In the genomic region with DNA sequence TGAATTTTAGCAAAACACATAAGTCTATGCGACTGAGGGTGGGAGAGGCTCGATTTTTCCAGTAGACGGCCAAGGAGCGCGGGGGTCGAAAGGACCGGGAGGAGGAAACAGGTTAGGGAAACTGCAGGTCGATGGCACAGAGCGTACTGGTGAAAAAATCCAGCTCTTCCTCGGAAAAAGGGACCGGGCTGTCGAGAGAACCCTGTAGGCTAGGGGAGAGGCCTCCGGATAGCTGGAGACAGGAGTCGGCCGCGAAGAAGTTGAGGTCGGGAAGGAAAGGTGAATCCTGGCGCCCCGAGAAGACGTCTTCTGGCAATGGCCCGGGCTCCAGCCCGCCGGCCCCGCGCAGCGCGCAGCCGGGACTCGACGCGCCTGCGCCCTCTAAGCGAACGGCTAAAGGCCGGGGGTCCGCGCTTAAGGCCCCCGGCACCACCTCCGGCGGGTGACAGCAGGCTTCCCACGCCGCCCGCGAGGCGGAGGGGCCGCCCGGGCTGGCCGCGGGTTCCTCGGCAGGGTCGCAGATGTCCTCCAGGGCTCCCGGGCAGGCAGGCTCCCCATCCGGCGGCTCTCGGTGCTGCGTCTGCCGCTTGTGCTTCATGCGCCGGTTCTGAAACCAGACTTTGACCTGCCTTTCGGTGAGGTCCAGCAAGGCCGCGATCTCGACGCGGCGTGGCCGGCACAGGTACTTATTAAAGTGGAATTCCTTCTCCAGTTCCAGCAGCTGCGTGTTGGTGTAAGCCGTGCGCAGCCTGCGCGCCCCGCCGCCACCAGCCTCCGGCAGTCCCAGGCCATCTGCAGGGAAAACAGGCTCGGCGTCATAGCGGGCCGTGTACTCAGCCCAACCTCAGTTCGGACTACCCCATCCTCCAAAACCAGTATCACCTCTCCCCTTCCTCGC, we compare ENCODE assay signal across 10 cellular contexts. TPM values are rescaled to one million over a fixed set of nuclear protein-coding genes. Genes with fewer than 3 reads are reported as not detected.
DNase-seq lines count a peak whose midpoint lies in the region; TF ChIP-seq lines count a peak whose summit lies in the region.
"Had no signal": no experiment of that assay in that cellular context is flagged by ENCODE, and none has a peak within 500 bp of the region (broad histone marks: within the 10 kb centered on the region; RNA-seq: fewer than 3 reads in every experiment).

No MANE protein-coding gene starts in this region.

- H3K23ac ChIP-seq in mesendoderm (ENCODE audit: low read length), result no peak overlapping the region

- H3K27me3 ChIP-seq in HUES64 (ENCODE audit: insufficient read depth, low read length) (peaks cover 96% of the 10 kb centered on the region), mesendoderm (ENCODE audit: insufficient read depth, low read length, poor library complexity) (peaks cover 66% of the 10 kb centered on the region), stomach (peaks cover 4 to 78% (median 32%) of the 10 kb centered on the region in 3 donors)
- H3K27me3 ChIP-seq in effector memory CD4-positive, alpha-beta T cell (replicated peaks; ENCODE audit: control insufficient read depth, insufficient read depth, low read length, poor library complexity, severe bottlenecking), result no peaks in the 10 kb centered on the region

- DNase-seq in NCI-H1105 treated with DMSO at 0.1 percent for 48 hours (lab: John Stamatoyannopoulos, UW), result peak; percentile 45
- no peak for DNase-seq in NCI-H1105 (lab: John Stamatoyannopoulos, UW)
- peak; percentile 46 to 48 for DNase-seq in activated CD4-positive, alpha-beta T cell treated with anti-CD3 and anti-CD28 coated beads, Interleukin-2, amount 50 U/mL, for 24 hours (ENCODE audit: low read depth in 1 of 2, low spot score in 1 of 2)
- DNase-seq in effector memory CD4-positive, alpha-beta T cell, result peak in 2 of 3 donors; percentile 42 to 46
- DNase-seq in mesendoderm, result peak; percentile 72
- no peak for DNase-seq in stomach
- no peak for DNase-seq in AG08395 (ENCODE audit: low spot score)

- no peak overlapping the region for H3K18ac ChIP-seq in mesendoderm (ENCODE audit: low read length)

- no peak overlapping the region for H3K4ac ChIP-seq in mesendoderm (ENCODE audit: low read depth, low read length)

- H3K79me2 ChIP-seq in mesendoderm (ENCODE audit: control insufficient read depth, insufficient read depth, low read length), result no peaks in the 10 kb centered on the region

- H2BK120ac ChIP-seq in mesendoderm (ENCODE audit: low read depth, low read length), result no peak overlapping the region

- H3K9ac ChIP-seq in HUES64 (ENCODE audit: low read depth, low read length) (peak overlapping the region; percentile 42; the same call in 1 of the 2 replicates), mesendoderm (ENCODE audit: low read length) (peak overlapping the region; percentile 58)

- peak overlapping the region; percentile 56 for H3K56ac ChIP-seq in mesendoderm (ENCODE audit: low read length)

- H3K36me3 ChIP-seq in HUES64 (ENCODE audit: insufficient read depth, low read length), result no peaks in the 10 kb centered on the region
- H3K36me3 ChIP-seq in effector memory CD4-positive, alpha-beta T cell (ENCODE audit: control insufficient read depth, insufficient read depth, low read length), result no peaks in the 10 kb centered on the region
- H3K36me3 ChIP-seq in mesendoderm (ENCODE audit: control insufficient read depth, insufficient read depth, low read length), result no peaks in the 10 kb centered on the region
- peaks cover 0 to 6% (median 0%) of the 10 kb centered on the region in 4 donors for H3K36me3 ChIP-seq in stomach

- no peaks in the 10 kb centered on the region for H3K9me3 ChIP-seq in HUES64 (ENCODE audit: insufficient read depth, low read depth, low read length)
- H3K9me3 ChIP-seq in effector memory CD4-positive, alpha-beta T cell (ENCODE audit: control insufficient read depth, low read length), result no peaks in the 10 kb centered on the region
- H3K9me3 ChIP-seq in stomach, result no peaks in the 10 kb centered on the region

- TF ChIP-seq EP300 in stomach (IDR thresholded peaks at IDR 0.05), result no peak

- no peak overlapping the region for H4K5ac ChIP-seq in mesendoderm (ENCODE audit: low read length)

- TF ChIP-seq POLR2A in stomach (IDR thresholded peaks at IDR 0.05), result no peak

- peak overlapping the region; percentile 91 for H3K4me2 ChIP-seq in mesendoderm (ENCODE audit: low read length)

- peaks cover 47% of the 10 kb centered on the region for H3K4me1 ChIP-seq in HUES64 (ENCODE audit: insufficient read depth, low read length)
- peaks cover 23% of the 10 kb centered on the region for H3K4me1 ChIP-seq in effector memory CD4-positive, alpha-beta T cell (ENCODE audit: control insufficient read depth, insufficient read depth, low read length, poor library complexity, severe bottlenecking)
- peaks cover 6% of the 10 kb centered on the region for H3K4me1 ChIP-seq in mesendoderm (ENCODE audit: control insufficient read depth, low read depth, low read length)
- H3K4me1 ChIP-seq in stomach, result peaks cover 14 to 50% (median 37%) of the 10 kb centered on the region in 4 donors

- H3K27ac ChIP-seq in HUES64 (ENCODE audit: low read depth, low read length) (no peak overlapping the region), mesendoderm (ENCODE audit: low read depth, low read length) (no peak overlapping the region), stomach (peak overlapping the region; percentile 74 to 95 (median 93))
- H3K27ac ChIP-seq in effector memory CD4-positive, alpha-beta T cell (ENCODE audit: insufficient read depth, low read length, poor library complexity, severe bottlenecking), result peak overlapping the region; percentile 89
- H3K27ac ChIP-seq: C4-2B had no signal

- H2BK5ac ChIP-seq in mesendoderm (ENCODE audit: low read length), result no peak overlapping the region

- intact Hi-C loops in stomach (cut with DNase I; ENCODE audit: low total_unique reads), result no loop called here

- no peak overlapping the region for H4K8ac ChIP-seq in mesendoderm (ENCODE audit: low read depth, low read length)

- under 1% methylated on average over 81 of the region's 81 CpGs for WGBS in HUES64
- WGBS in mesendoderm (ENCODE audit: extremely low coverage, insufficient coverage, low lambda C conversion rate), result no CpG with 5 or more reads among the region's 81 CpGs
- 2 to 3% (median 2%) methylated on average over 60 to 81 of the region's 81 CpGs for WGBS in stomach, 5 donors

- no peak overlapping the region for H2BK15ac ChIP-seq in mesendoderm (replicated peaks; ENCODE audit: low read depth)

- TF ChIP-seq CTCF in stomach (IDR thresholded peaks at IDR 0.05), result peak in 1 of 7 experiments; percentile 9

- H2AK5ac ChIP-seq in mesendoderm (ENCODE audit: low read length), result no peak overlapping the region

- no peaks in the 10 kb centered on the region for H3K79me1 ChIP-seq in mesendoderm (ENCODE audit: low read length)

- H3K4me3 ChIP-seq in HUES64 (ENCODE audit: low read length) (peak overlapping the region; percentile 53), mesendoderm (ENCODE audit: low read length) (no peak overlapping the region), stomach (peak overlapping the region; percentile 62 to 75 (median 66))
- H3K4me3 ChIP-seq in effector memory CD4-positive, alpha-beta T cell (ENCODE audit: insufficient read depth, low read depth, low read length, poor library complexity, severe bottlenecking), result peak overlapping the region; percentile 77

RNA-seq across cellular contexts. Expression of gene HOXB2, which starts 1.7 kb away (rescaled TPM):
- 24.6 TPM for polyA plus RNA-seq in HUES64 (2013, experiment 1 of 2)
- 44.5 TPM for polyA plus RNA-seq in HUES64 (2013, experiment 2 of 2)
- 0.03 TPM for polyA plus RNA-seq in mesendoderm (2013, experiment 1 of 2)
- polyA plus RNA-seq in mesendoderm (2013, experiment 2 of 2), result 0.04 TPM
- total RNA-seq in stomach, result 10 to 100 TPM in 3 of 5 donors, 1 to 10 TPM in 2; 6.7 to 83.0 (median 10.5) TPM
- 10 to 100 TPM; 11.3 to 22.2 (median 13.4) TPM for polyA plus RNA-seq in stomach

RNA-seq across cellular contexts. Expression of gene HOXB1, which starts 12.4 kb away (rescaled TPM):
- polyA plus RNA-seq in HUES64 (2013, experiment 1 of 2), result 16.3 TPM
- polyA plus RNA-seq in HUES64 (2013, experiment 2 of 2), result 23.6 TPM
- 0.17 TPM for polyA plus RNA-seq in mesendoderm (2013, experiment 1 of 2)
- 0.18 TPM for polyA plus RNA-seq in mesendoderm (2013, experiment 2 of 2)
- not detected for total RNA-seq in stomach
- polyA plus RNA-seq in stomach, result under 1 TPM in 1 of 3 donors, not detected in 2; 0.28 TPM
- total RNA-seq: renal cortical epithelial cell had no signal

RNA-seq across cellular contexts. Expression of gene HOXB4, which starts 34.9 kb away (rescaled TPM):
- polyA plus RNA-seq in HUES64 (2013, experiment 1 of 2), result 0.45 TPM
- polyA plus RNA-seq in HUES64 (2013, experiment 2 of 2), result 0.95 TPM
- not detected for polyA plus RNA-seq in mesendoderm (2013, experiment 1 of 2)
- not detected for polyA plus RNA-seq in mesendoderm (2013, experiment 2 of 2)
- total RNA-seq in stomach, result 1 to 10 TPM in 1 of 5 donors, under 1 TPM in 2, not detected in 2; 0.45 to 5.1 (median 0.58) TPM
- polyA plus RNA-seq in stomach, result 1 to 10 TPM; 1.7 to 4.6 (median 2.6) TPM

RNA-seq across cellular contexts. Expression of gene HOXB3, which starts 46.8 kb away (rescaled TPM):
- 3.7 TPM for polyA plus RNA-seq in HUES64 (2013, experiment 1 of 2)
- polyA plus RNA-seq in HUES64 (2013, experiment 2 of 2), result 9.1 TPM
- 0.03 TPM for polyA plus RNA-seq in mesendoderm (2013, experiment 1 of 2)
- polyA plus RNA-seq in mesendoderm (2013, experiment 2 of 2), result not detected
- total RNA-seq in stomach, result 10 to 100 TPM in 4 of 5 donors, 1 to 10 TPM in 1; 6.1 to 77.6 (median 17.0) TPM
- 1 to 10 TPM; 2.8 to 9.5 (median 3.8) TPM for polyA plus RNA-seq in stomach

RNA-seq across cellular contexts. Expression of gene HOXB5, which starts 50.4 kb away (rescaled TPM):
- 0.40 TPM for polyA plus RNA-seq in HUES64 (2013, experiment 1 of 2)
- 0.63 TPM for polyA plus RNA-seq in HUES64 (2013, experiment 2 of 2)
- polyA plus RNA-seq in mesendoderm (2013, experiment 1 of 2), result not detected
- not detected for polyA plus RNA-seq in mesendoderm (2013, experiment 2 of 2)
- 10 to 100 TPM in 2 of 5 donors, under 1 TPM in 2, not detected in 1; 0.43 to 50.4 (median 6.2) TPM for total RNA-seq in stomach
- polyA plus RNA-seq in stomach, result 1 to 10 TPM; 2.2 to 2.7 (median 2.4) TPM

Comparison
In these comparisons a context has a peak if more than half of its experiments do, and no peak if none do; other contexts are left out.
1. DNase-seq: peak in NCI-H1105 treated with DMSO at 0.1 percent for 48 hours (single experiment), activated CD4-positive, alpha-beta T cell treated with anti-CD3 and anti-CD28 coated beads, Interleukin-2, amount 50 U/mL, for 24 hours (2 of 2), effector memory CD4-positive, alpha-beta T cell (2 of 3) and mesendoderm (single experiment); none in NCI-H1105 (single experiment), stomach (single experiment) and AG08395 (single experiment).
2. H3K27ac ChIP-seq: peak in effector memory CD4-positive, alpha-beta T cell (single experiment) and stomach (5 of 5); none in HUES64 (single experiment) and mesendoderm (single experiment).